Comparison of ENCODE assay signal across 1 cellular context in genomic region chr14:94460631-94461416, GRCh38.
TF ChIP-seq lines count a peak whose summit lies in the region.

No MANE protein-coding gene starts in this region.

TF ChIP-seq in GM12878, 131 proteins besides CTCF, POLR2A, EP300 and RAD21:
- TF ChIP-seq ZBTB40 (IDR thresholded peaks at IDR 0.05; ENCODE audit: borderline replicate concordance) (no peak), ZZZ3 (IDR thresholded peaks at IDR 0.05; ENCODE audit: control insufficient read depth, insufficient read length, low read depth) (no peak), IKZF2 (IDR thresholded peaks at IDR 0.05) (no peak), ZNF207 (IDR thresholded peaks at IDR 0.05; ENCODE audit: borderline replicate concordance) (no peak), SMAD5 (IDR thresholded peaks at IDR 0.05; ENCODE audit: low read depth) (no peak)
